Comparison of ENCODE assay signal across 8 cellular contexts in the genomic region with DNA sequence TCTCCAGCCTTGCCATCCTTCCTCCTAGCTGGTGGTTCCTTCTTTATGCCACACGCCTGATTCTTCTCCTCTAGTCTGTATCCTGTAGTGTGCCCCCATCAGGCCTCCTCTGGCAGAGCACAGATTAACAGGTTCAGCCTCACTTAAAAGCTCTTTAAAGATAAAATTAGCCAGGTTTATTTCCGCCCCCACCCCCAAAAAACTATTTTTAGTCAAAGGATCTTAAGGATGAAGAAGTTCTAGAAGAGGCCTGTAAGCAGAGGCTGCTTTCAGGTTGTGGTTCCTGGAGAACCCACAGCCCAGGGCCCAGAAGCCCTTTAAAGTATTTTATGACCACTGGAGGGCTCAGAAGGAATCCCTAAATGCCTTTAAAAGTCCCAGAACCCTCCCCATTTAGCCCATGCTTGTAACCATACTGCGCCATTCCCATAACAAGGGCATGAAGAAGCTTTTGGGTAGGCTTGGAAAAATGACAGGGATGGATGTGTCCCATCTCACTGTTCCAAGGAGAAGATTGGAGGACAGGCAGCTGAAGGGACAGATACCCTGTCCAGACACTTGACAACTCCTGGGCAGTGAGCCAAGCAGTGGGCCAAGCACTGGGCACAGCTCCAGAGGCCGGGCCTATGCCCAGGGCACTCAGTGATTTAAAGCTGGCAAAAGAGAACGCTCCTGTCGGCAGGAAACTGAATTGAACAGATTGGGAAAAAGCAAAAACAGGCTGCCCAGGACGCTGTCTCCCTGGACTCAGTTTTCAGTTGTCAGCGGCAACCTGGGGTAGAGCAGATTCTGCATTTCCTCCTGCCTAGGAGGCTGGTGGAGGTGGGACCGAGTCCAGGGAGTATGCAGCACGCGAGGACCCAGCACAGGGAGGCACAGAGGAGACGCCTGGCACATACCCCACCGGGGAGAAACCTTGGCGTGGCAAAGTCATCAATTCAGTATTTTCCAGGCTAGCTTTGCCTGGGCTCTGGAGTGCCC.
DNase-seq lines count a peak whose midpoint lies in the region; ATAC-seq and TF ChIP-seq lines count a peak whose summit lies in the region.

No MANE protein-coding gene starts in this region.

- no peak overlapping the region for H3K4me3 ChIP-seq in right atrium auricular region
- no peak overlapping the region for H3K4me3 ChIP-seq in sigmoid colon

- H3K36me3 ChIP-seq in right atrium auricular region = no peaks in the 10 kb centered on the region
- H3K36me3 ChIP-seq in sigmoid colon = no peaks in the 10 kb centered on the region

- no peak for TF ChIP-seq POLR2A in sigmoid colon (IDR thresholded peaks at IDR 0.05)

- WGBS in sigmoid colon, 2 donors = 52 to 73% methylated on average over 14 of the region's 14 CpGs

- ATAC-seq in HG02759 (IDR thresholded peaks at IDR 0.05; ENCODE audit: unreplicated experiment) (no peak), GM18873 (IDR thresholded peaks at IDR 0.05; ENCODE audit: low FRiP score, unreplicated experiment) (no peak)

- H3K27me3 ChIP-seq in right atrium auricular region (no peaks in the 10 kb centered on the region), sigmoid colon (no peaks in the 10 kb centered on the region)

- H3K27ac ChIP-seq in angular gyrus (ENCODE audit: low read depth, low read length) (peak overlapping the region; percentile 70), right atrium auricular region (peak overlapping the region; percentile 81 to 89), sigmoid colon (peak overlapping the region; percentile 54 to 73 (median 65))

- TF ChIP-seq CTCF in right atrium auricular region (IDR thresholded peaks at IDR 0.05) (no peak), sigmoid colon (IDR thresholded peaks at IDR 0.05) (peak in 3 of 4 experiments; percentile 26 to 38 (median 36))

- H3K9me3 ChIP-seq in right atrium auricular region (no peaks in the 10 kb centered on the region), sigmoid colon (no peaks in the 10 kb centered on the region)

- H3K4me1 ChIP-seq in right atrium auricular region = peaks cover 0 to 42% of the 10 kb centered on the region in 2 donors
- peaks cover 0 to 40% (median 28%) of the 10 kb centered on the region in 4 donors for H3K4me1 ChIP-seq in sigmoid colon

- peak; percentile 9 for DNase-seq in activated CD4-positive, alpha-beta T cell treated with anti-CD3 and anti-CD28 coated beads for 48 hours
- DNase-seq in activated CD4-positive, alpha-beta T cell treated with anti-CD3 and anti-CD28 coated beads for 1 hour = no peak
- DNase-seq in NCI-H2081 (lab: John Stamatoyannopoulos, UW) = peak; percentile 76 to 86
- peak; percentile 75 for DNase-seq in right atrium auricular region (ENCODE audit: low spot score)
- DNase-seq in sigmoid colon = peak; percentile 84

- TF ChIP-seq EP300 in sigmoid colon (IDR thresholded peaks at IDR 0.05) = no peak

- intact Hi-C loops in sigmoid colon (cut with DNase I) = no loop called here

Comparison
In these comparisons a context has a peak if more than half of its experiments do, and no peak if none do; other contexts are left out.
1. CTCF ChIP-seq: peak in sigmoid colon (3 of 4); none in right atrium auricular region (0 of 2).
2. Peak in every context shown above with its lines, with median percentiles within 50 percentile points of each other: H3K27ac ChIP-seq.